In genomic region chr3:184260571-184261269, GRCh38 we compare ENCODE assay signal across 1 cellular context.
TF ChIP-seq lines count a peak whose summit lies in the region.

No MANE protein-coding gene starts in this region.

TF ChIP-seq in H1, 55 proteins besides CTCF, POLR2A, EP300 and RAD21:
- TF ChIP-seq RXRA (IDR thresholded peaks at IDR 0.05; ENCODE audit: insufficient read depth, low read depth, low read length) (no peak), EZH2 (IDR thresholded peaks at IDR 0.05; ENCODE audit: low read depth, low read length, severe bottlenecking) (peak; percentile 67), SP4 (IDR thresholded peaks at IDR 0.05; ENCODE audit: low read length) (no peak), TBP (IDR thresholded peaks at IDR 0.05; ENCODE audit: low read depth, low read length) (no peak), PHF8 (conservative IDR thresholded peaks at IDR 0.05; ENCODE audit: low read depth, low read length) (0 out of 2 replicates have a peak, but pooled peaks have one; percentile 31), MAFK (IDR thresholded peaks at IDR 0.05; ENCODE audit: low read depth, low read length) (no peak), CHD1 (IDR thresholded peaks at IDR 0.05; ENCODE audit: low read depth, low read length) (no peak), NANOG (IDR thresholded peaks at IDR 0.05; ENCODE audit: insufficient read depth, low read depth, low read length, poor library complexity, severe bottlenecking) (no peak), TCF12 (IDR thresholded peaks at IDR 0.05; ENCODE audit: low read depth, low read length) (no peak), ASH2L (IDR thresholded peaks at IDR 0.05; ENCODE audit: low read length) (peak; percentile 37), RNF2 (IDR thresholded peaks at IDR 0.05; ENCODE audit: borderline replicate concordance, low read depth, low read length, missing control alignments, poor library complexity, severe bottlenecking) (peak; percentile 39), KDM4A (IDR thresholded peaks at IDR 0.05; ENCODE audit: low read depth, low read length, severe bottlenecking) (peak; percentile 47), SUZ12 (IDR thresholded peaks at IDR 0.05; ENCODE audit: low read length) (peak; percentile 41), CBX8 (IDR thresholded peaks at IDR 0.05; ENCODE audit: borderline replicate concordance, low read depth, low read length) (no peak), YY1 (IDR thresholded peaks at IDR 0.05; ENCODE audit: low read depth, low read length) (no peak)
